In genomic region chr1:178094752-178095645, GRCh38 we compare ENCODE assay signal across 9 cellular contexts. TPM values are rescaled to one million over a fixed set of nuclear protein-coding genes. Genes with fewer than 3 reads are reported as not detected.
DNase-seq lines count a peak whose midpoint lies in the region; ATAC-seq, FAIRE-seq and TF ChIP-seq lines count a peak whose summit lies in the region.
"Had no signal": no experiment of that assay in that cellular context is flagged by ENCODE, and none has a peak within 500 bp of the region (broad histone marks: within the 10 kb centered on the region; RNA-seq: fewer than 3 reads in every experiment).

No MANE protein-coding gene starts in this region.

- H3K4me1 ChIP-seq in keratinocyte (ENCODE audit: control insufficient read depth, extremely low read depth, insufficient read depth, low read length) (peaks cover 41% of the 10 kb centered on the region), suprapubic skin (peaks cover 46% of the 10 kb centered on the region)

- no peaks in the 10 kb centered on the region for H3K9me1 ChIP-seq in keratinocyte (ENCODE audit: control insufficient read depth, extremely low read depth, insufficient read depth, low read length)

- H3K9ac ChIP-seq in keratinocyte (ENCODE audit: control insufficient read depth, extremely low read depth, insufficient read depth, low read length), result peak overlapping the region; percentile 76

- peak overlapping the region; percentile 96 for H3K4me2 ChIP-seq in keratinocyte (ENCODE audit: control insufficient read depth, extremely low read depth, insufficient read depth, low read depth, low read length)

- no peak for ATAC-seq in stimulated activated effector memory CD8-positive, alpha-beta T cell treated with anti-CD3 and anti-CD28 coated beads, Interleukin-12 subunit alpha, Interleukin-12 subunit beta, amount 100 ng/mL, for 72 hours
- no peak for ATAC-seq in HG02642 (IDR thresholded peaks at IDR 0.05; ENCODE audit: poor library complexity, unreplicated experiment)

- H4K20me1 ChIP-seq in keratinocyte (ENCODE audit: control insufficient read depth, extremely low read depth, insufficient read depth, low read length), result no peaks in the 10 kb centered on the region

- no peak for TF ChIP-seq POLR2A in suprapubic skin (IDR thresholded peaks at IDR 0.05)

- no peaks in the 10 kb centered on the region for H3K36me3 Mint-ChIP-seq in stimulated activated effector memory CD8-positive, alpha-beta T cell treated with anti-CD3 and anti-CD28 coated beads, Interleukin-12 subunit alpha, Interleukin-12 subunit beta, amount 100 ng/mL, for 72 hours
- H3K36me3 Mint-ChIP-seq in activated naive CD4-positive, alpha-beta T cell treated with anti-CD3 and anti-CD28 coated beads, Interleukin-2, amount 10 ng/mL, durations not matched to agents 7 days and 5 days, result peaks cover 6% of the 10 kb centered on the region
- H3K36me3 Mint-ChIP-seq: CD4-positive, CD25-positive, alpha-beta regulatory T cell had no signal

- peaks cover 32% of the 10 kb centered on the region for H3K27me3 Mint-ChIP-seq in activated naive CD4-positive, alpha-beta T cell treated with anti-CD3 and anti-CD28 coated beads, Interleukin-2, amount 10 ng/mL, durations not matched to agents 7 days and 5 days

- H3K36me3 ChIP-seq in keratinocyte (ENCODE audit: control insufficient read depth in 2 of 2, extremely low read depth in 1 of 2, insufficient read depth in 2 of 2, low read length in 2 of 2), result no peaks in the 10 kb centered on the region
- H3K36me3 ChIP-seq in suprapubic skin, result no peaks in the 10 kb centered on the region

- H3K4me3 ChIP-seq in WI38 (ENCODE audit: low read depth, low read length), result peak overlapping the region; percentile 95
- peak overlapping the region; percentile 91 to 96 (median 93) for H3K4me3 ChIP-seq in keratinocyte (ENCODE audit: control insufficient read depth in 2 of 3, extremely low read depth in 1 of 3, insufficient read depth in 2 of 3, low read depth in 1 of 3, low read length in 3 of 3)
- H3K4me3 ChIP-seq in suprapubic skin, result peak overlapping the region; percentile 98

- TF ChIP-seq CTCF in WI38 (IDR thresholded peaks at IDR 0.05; ENCODE audit: low read depth, low read length) (no peak), keratinocyte (optimal IDR thresholded peaks at IDR 0.05 in 1 of 3, IDR thresholded peaks at IDR 0.05 in 1 of 3, conservative IDR thresholded peaks at IDR 0.05 in 1 of 3; ENCODE audit: extremely low read depth in 1 of 3, insufficient read depth in 2 of 3, low read length in 3 of 3) (no peak), suprapubic skin (IDR thresholded peaks at IDR 0.05) (no peak)

- H3K4me3 Mint-ChIP-seq in stimulated activated effector memory CD8-positive, alpha-beta T cell treated with anti-CD3 and anti-CD28 coated beads, Interleukin-12 subunit alpha, Interleukin-12 subunit beta, amount 100 ng/mL, for 72 hours, result no peak overlapping the region
- no peak overlapping the region for H3K4me3 Mint-ChIP-seq in activated naive CD4-positive, alpha-beta T cell treated with anti-CD3 and anti-CD28 coated beads, Interleukin-2, amount 10 ng/mL, durations not matched to agents 7 days and 5 days

- peak; percentile 60 for DNase-seq in NCI-H2107 treated with DMSO at 0.1 percent for 48 hours (lab: John Stamatoyannopoulos, UW; ENCODE audit: unreplicated experiment)
- DNase-seq in NCI-H2107 (lab: John Stamatoyannopoulos, UW), result no peak
- DNase-seq in keratinocyte (ENCODE audit: low read depth, low spot score), result no peak
- DNase-seq in suprapubic skin (ENCODE audit: low spot score in 2 of 2), result no peak
- no peak for DNase-seq in stimulated activated effector memory CD8-positive, alpha-beta T cell treated with anti-CD3 and anti-CD28 coated beads, Interleukin-12 subunit alpha, Interleukin-12 subunit beta, amount 100 ng/mL, for 72 hours (ENCODE audit: low spot score in 2 of 2)
- no peak for DNase-seq in activated naive CD4-positive, alpha-beta T cell treated with anti-CD3 and anti-CD28 coated beads, Interleukin-2, amount 10 ng/mL, durations not matched to agents 7 days and 5 days
- DNase-seq: CD4-positive, CD25-positive, alpha-beta regulatory T cell had no signal

- H3K4me1 Mint-ChIP-seq in stimulated activated effector memory CD8-positive, alpha-beta T cell treated with anti-CD3 and anti-CD28 coated beads, Interleukin-12 subunit alpha, Interleukin-12 subunit beta, amount 100 ng/mL, for 72 hours, result peaks cover 6% of the 10 kb centered on the region
- peaks cover 7% of the 10 kb centered on the region for H3K4me1 Mint-ChIP-seq in activated naive CD4-positive, alpha-beta T cell treated with anti-CD3 and anti-CD28 coated beads, Interleukin-2, amount 10 ng/mL, durations not matched to agents 7 days and 5 days

- dilution Hi-C loops in keratinocyte (cut with MboI; ENCODE audit: extremely low pct_ligation_motif_present, low sequenced_read_pairs), result no loop called here

- peak overlapping the region; percentile 60 for H3K27ac ChIP-seq in keratinocyte (ENCODE audit: control insufficient read depth, insufficient read depth, low read length)
- H3K27ac ChIP-seq in suprapubic skin, result peak overlapping the region; percentile 91

- no peaks in the 10 kb centered on the region for H3K9me3 ChIP-seq in keratinocyte (ENCODE audit: control insufficient read depth, low read depth, low read length)
- no peaks in the 10 kb centered on the region for H3K9me3 ChIP-seq in suprapubic skin

- 7% methylated on average over 11 of the region's 11 CpGs for WGBS in suprapubic skin

- no peak for TF ChIP-seq EP300 in suprapubic skin (IDR thresholded peaks at IDR 0.05)

- CTCF ChIA-PET in activated naive CD4-positive, alpha-beta T cell treated with anti-CD3 and anti-CD28 coated beads, Interleukin-2, amount 10 ng/mL, durations not matched to agents 7 days and 5 days (lab: Charles Lee), result no interaction called here

- H3K27me3 ChIP-seq in keratinocyte (ENCODE audit: control insufficient read depth, extremely low read depth, insufficient read depth, low read length) (no peaks in the 10 kb centered on the region), suprapubic skin (no peaks in the 10 kb centered on the region)

- no peak overlapping the region for H2AFZ ChIP-seq in keratinocyte (ENCODE audit: control insufficient read depth, low read length)

- H3K79me2 ChIP-seq in keratinocyte (ENCODE audit: control insufficient read depth, insufficient read depth, low read length), result peaks cover 65% of the 10 kb centered on the region

- peaks cover 3% of the 10 kb centered on the region for H3K9me3 Mint-ChIP-seq in stimulated activated effector memory CD8-positive, alpha-beta T cell treated with anti-CD3 and anti-CD28 coated beads, Interleukin-12 subunit alpha, Interleukin-12 subunit beta, amount 100 ng/mL, for 72 hours
- peaks cover 2% of the 10 kb centered on the region for H3K9me3 Mint-ChIP-seq in activated naive CD4-positive, alpha-beta T cell treated with anti-CD3 and anti-CD28 coated beads, Interleukin-2, amount 10 ng/mL, durations not matched to agents 7 days and 5 days

- peak; percentile 79 for FAIRE-seq in keratinocyte (lab: Jason Lieb, UNC)

- H3K27ac Mint-ChIP-seq in stimulated activated effector memory CD8-positive, alpha-beta T cell treated with anti-CD3 and anti-CD28 coated beads, Interleukin-12 subunit alpha, Interleukin-12 subunit beta, amount 100 ng/mL, for 72 hours, result no peak overlapping the region
- no peak overlapping the region for H3K27ac Mint-ChIP-seq in activated naive CD4-positive, alpha-beta T cell treated with anti-CD3 and anti-CD28 coated beads, Interleukin-2, amount 10 ng/mL, durations not matched to agents 7 days and 5 days
- H3K27ac Mint-ChIP-seq: CD4-positive, CD25-positive, alpha-beta regulatory T cell had no signal

RNA-seq across cellular contexts. Expression of gene RASAL2, which starts 1.1 kb away (rescaled TPM):
- polyA plus RNA-seq in keratinocyte, result 27.2 to 36.3 TPM (median 29.1 TPM) in 3 replicates
- 21.3 TPM for polyA plus RNA-seq in keratinocyte (2011; ENCODE audit: low read depth)
- 14.1 and 17.1 TPM in 2 replicates for polyA plus RNA-seq in keratinocyte (2011; cell fraction: cytosol; rRNA removed)
- polyA plus RNA-seq in keratinocyte (2011; cell fraction: nucleus; rRNA removed), result 76.0 and 76.8 TPM in 2 replicates
- 7.9 and 17.5 TPM in 2 replicates for polyA plus RNA-seq in keratinocyte (2012; ENCODE audit: low replicate concordance)
- 40.6 to 109 TPM (median 86.9 TPM) in 3 replicates for polyA minus RNA-seq in keratinocyte
- 29.2 TPM for polyA minus RNA-seq in keratinocyte (2011; cell fraction: cytosol; rRNA and poly(A)+ RNA removed)
- 91.1 and 159 TPM in 2 replicates for polyA minus RNA-seq in keratinocyte (2011; cell fraction: nucleus; rRNA and poly(A)+ RNA removed)
- 10 to 100 TPM; 31.8 to 48.3 (median 37.8) TPM for total RNA-seq in suprapubic skin
- total RNA-seq: CD4-positive, CD25-positive, alpha-beta regulatory T cell had no signal
- polyA plus RNA-seq: CD4-positive, CD25-positive, alpha-beta regulatory T cell had no signal
